In genomic region chr10:93058139-93058538, GRCh38 we compare ENCODE assay signal across 24 cellular contexts. TPM values are rescaled to one million over a fixed set of nuclear protein-coding genes. Genes with fewer than 3 reads are reported as not detected.
"Had no signal": no experiment of that assay in that cellular context is flagged by ENCODE, and none has a peak within 500 bp of the region (broad histone marks: within the 10 kb centered on the region; RNA-seq: fewer than 3 reads in every experiment).

No MANE protein-coding gene starts in this region.

- ATAC-seq: activated CD8-positive, alpha-beta T cell treated with anti-CD3 and anti-CD28 coated beads, Interleukin-2, amount 10 ng/mL, durations not matched to agents 7 days and 5 days; WTC11 had no signal

- H3K9me3 ChIP-seq: adrenal gland, breast epithelium, MG63 had no signal

- H3K27me3 ChIP-seq: MG63 had no signal

- H3K36me3 ChIP-seq: adrenal gland, breast epithelium, MG63 had no signal

- H3K4me3 ChIP-seq: adrenal gland, breast epithelium, MG63 had no signal

- H3K27ac ChIP-seq: adrenal gland, breast epithelium had no signal

- DNase-seq: activated CD4-positive, alpha-beta T cell treated with anti-CD3 and anti-CD28 coated beads for 48 hours; activated CD4-positive, alpha-beta T cell treated with anti-CD3 and anti-CD28 coated beads, Interleukin-2, amount 50 U/mL, for 4 hours; activated CD4-positive, CD25-positive, alpha-beta regulatory T cell treated with anti-CD3 and anti-CD28 coated beads, Interleukin-2, amount 50 U/mL, for 72 hours; activated CD8-positive, alpha-beta memory T cell treated with anti-CD3 and anti-CD28 coated beads, Interleukin-2, amount 50 U/mL, for 48 hours; activated CD8-positive, alpha-beta T cell treated with anti-CD3 and anti-CD28 coated beads, Interleukin-2, amount 10 ng/mL, durations not matched to agents 7 days and 5 days; activated naive CD4-positive, alpha-beta T cell treated with anti-CD3 and anti-CD28 coated beads, Interleukin-2, amount 50 U/mL, for 16 hours; activated naive CD8-positive, alpha-beta T cell treated with anti-CD3 and anti-CD28 coated beads, Interleukin-2, amount 10 ng/mL, durations not matched to agents 7 days and 5 days; activated T-cell treated with anti-CD3 and anti-CD28 coated beads, Interleukin-2, amount 50 U/mL, for 1 hour; adrenal gland; aorta; central memory CD4-positive, alpha-beta T cell; cortex of kidney; MG63; MV-4-11; NCI-H1417 treated with DMSO at 0.1 percent for 48 hours; NCI-H1694 treated with DMSO at 0.1 percent for 48 hours; NCI-H2029 treated with DMSO at 0.1 percent for 48 hours; NCI-H345; NCI-H510A treated with DMSO at 0.1 percent for 48 hours; NK-92 treated with Interleukin-12 subunit alpha and Interleukin-12 subunit beta, amount 100 ng/mL, for 24 hours; OCI-M1 had no signal

RNA-seq across cellular contexts. Expression of gene CYP26C1, which starts 2.5 kb away (rescaled TPM):
- total RNA-seq: SK-MEL-5 had no signal
- polyA plus RNA-seq: aorta had no signal

RNA-seq across cellular contexts. Expression of gene CYP26A1, which starts 15.6 kb away (rescaled TPM):
- total RNA-seq: activated CD8-positive, alpha-beta T cell treated with anti-CD3 and anti-CD28 coated beads, Interleukin-2, amount 10 ng/mL, durations not matched to agents 7 days and 5 days; aorta; SK-MEL-5 had no signal
- polyA plus RNA-seq: aorta had no signal
